1 cellular context compared by ENCODE assay signal in genomic region chr17:13513039-13513405, GRCh38.
TF ChIP-seq lines count a peak whose summit lies in the region.

No MANE protein-coding gene starts in this region.

TF ChIP-seq in HepG2, 621 proteins besides CTCF, POLR2A, EP300 and RAD21:
- TF ChIP-seq ZNF850 (CRISPR knock-in tag; conservative IDR thresholded peaks at IDR 0.05) (no peak), ZNF232 (CRISPR knock-in tag; IDR thresholded peaks at IDR 0.05; ENCODE audit: borderline replicate concordance) (no peak), RCOR2 (CRISPR knock-in tag; IDR thresholded peaks at IDR 0.05) (no peak), MTF2 (CRISPR knock-in tag; IDR thresholded peaks at IDR 0.05; ENCODE audit: borderline replicate concordance) (no peak), ZNF33A (CRISPR knock-in tag; IDR thresholded peaks at IDR 0.05; ENCODE audit: borderline replicate concordance) (no peak)
TF ChIP-seq in HepG2: peak in this region for 0.
